ENCODE assay signal across 16 cellular contexts in genomic region chr7:27138987-27139334, GRCh38. TPM values are rescaled to one million over a fixed set of nuclear protein-coding genes. Genes with fewer than 3 reads are reported as not detected.
DNase-seq lines count a peak whose midpoint lies in the region; FAIRE-seq and TF ChIP-seq lines count a peak whose summit lies in the region.
"Had no signal": no experiment of that assay in that cellular context is flagged by ENCODE, and none has a peak within 500 bp of the region (broad histone marks: within the 10 kb centered on the region; RNA-seq: fewer than 3 reads in every experiment).

No MANE protein-coding gene starts in this region.

- peaks cover 100% of the 10 kb centered on the region for H3K79me2 ChIP-seq in Loucy (ENCODE audit: insufficient read depth, low read length)
- peaks cover 84% of the 10 kb centered on the region for H3K79me2 ChIP-seq in endothelial cell of umbilical vein (ENCODE audit: control insufficient read depth, insufficient read depth, low read length)
- no peaks in the 10 kb centered on the region for H3K79me2 ChIP-seq in mesendoderm (ENCODE audit: control insufficient read depth, insufficient read depth, low read length)

- H2BK15ac ChIP-seq in mesendoderm (replicated peaks; ENCODE audit: low read depth) = no peak overlapping the region

- H3K27ac ChIP-seq in endothelial cell of umbilical vein (ENCODE audit: insufficient read depth, low read depth, low read length) = peak overlapping the region; percentile 82
- H3K27ac ChIP-seq in mucosa of rectum (ENCODE audit: low read depth in 2 of 2, low read length in 2 of 2) = peak overlapping the region; percentile 79 to 80
- H3K27ac ChIP-seq in subcutaneous abdominal adipose tissue (ENCODE audit: low read depth, low read length) = peak overlapping the region; percentile 95
- H3K27ac ChIP-seq in CD8-positive, alpha-beta memory T cell (ENCODE audit: low read depth, low read length) = no peak overlapping the region
- no peak overlapping the region for H3K27ac ChIP-seq in mesendoderm (ENCODE audit: low read depth, low read length)
- H3K27ac ChIP-seq: coronary artery had no signal

- peak overlapping the region; percentile 68 for H3K9ac ChIP-seq in Loucy (ENCODE audit: low read depth, low read length, poor library complexity, severe bottlenecking)
- H3K9ac ChIP-seq in endothelial cell of umbilical vein (replicated peaks; ENCODE audit: extremely low read depth, insufficient read depth, low read length) = peak overlapping the region; percentile 84
- peak overlapping the region; percentile 43 to 86 for H3K9ac ChIP-seq in mucosa of rectum (ENCODE audit: low read depth in 1 of 2, low read length in 2 of 2)
- peak overlapping the region in 3 of 5 donors; percentile 10 to 66 (median 64) for H3K9ac ChIP-seq in subcutaneous abdominal adipose tissue (ENCODE audit: low read length in 5 of 5)
- H3K9ac ChIP-seq in mesendoderm (ENCODE audit: low read length) = no peak overlapping the region

- H3K9me3 ChIP-seq in Loucy (ENCODE audit: insufficient read depth, low read depth, low read length) = no peaks in the 10 kb centered on the region
- no peaks in the 10 kb centered on the region for H3K9me3 ChIP-seq in endothelial cell of umbilical vein (replicated peaks; ENCODE audit: control insufficient read depth, insufficient read depth, low read length)
- no peaks in the 10 kb centered on the region for H3K9me3 ChIP-seq in mucosa of rectum (ENCODE audit: control insufficient read depth in 2 of 2, low read length in 2 of 2)
- H3K9me3 ChIP-seq in subcutaneous abdominal adipose tissue (ENCODE audit: control insufficient read depth in 5 of 5, low read length in 5 of 5) = no peaks in the 10 kb centered on the region
- no peaks in the 10 kb centered on the region for H3K9me3 ChIP-seq in CD8-positive, alpha-beta memory T cell (ENCODE audit: low read length)

- no peak overlapping the region for H3K4me3 Mint-ChIP-seq in CD8-positive, alpha-beta memory T cell
- H3K4me3 Mint-ChIP-seq: memory B cell had no signal

- no peak overlapping the region for H2AFZ ChIP-seq in Loucy (ENCODE audit: low read length)
- no peak overlapping the region for H2AFZ ChIP-seq in endothelial cell of umbilical vein (ENCODE audit: low read depth, low read length)

- TF ChIP-seq CTCF in Loucy (conservative IDR thresholded peaks at IDR 0.05; ENCODE audit: low read length) = no peak
- TF ChIP-seq CTCF in endothelial cell of umbilical vein (IDR thresholded peaks at IDR 0.05; ENCODE audit: extremely low read depth in 1 of 2, insufficient read depth in 1 of 2, low read depth in 1 of 2, low read length in 2 of 2) = no peak

- no peak overlapping the region for H3K27ac Mint-ChIP-seq in CD8-positive, alpha-beta memory T cell
- H3K27ac Mint-ChIP-seq: memory B cell had no signal

- H3K9me1 ChIP-seq in endothelial cell of umbilical vein (replicated peaks; ENCODE audit: control insufficient read depth, extremely low read depth, insufficient read depth, low read length) = no peaks in the 10 kb centered on the region

- no peaks in the 10 kb centered on the region for H3K4me1 Mint-ChIP-seq in CD8-positive, alpha-beta memory T cell

- no peak overlapping the region for H2AK5ac ChIP-seq in mesendoderm (ENCODE audit: low read length)

- DNase-seq in endothelial cell of umbilical vein (ENCODE audit: low read depth, low spot score) (no peak), SKM-1 treated with dmso at 0.1 percent for 144 hours (lab: John Stamatoyannopoulos, UW; ENCODE audit: unreplicated experiment) (no peak), mesendoderm (no peak)
- no peak for DNase-seq in CD8-positive, alpha-beta memory T cell
- DNase-seq in stimulated activated CD4-positive, alpha-beta T cell treated with anti-CD3 and anti-CD28 coated beads, Interleukin-1b, Interleukin-23, amount 100 ng/mL, for 48 hours = no peak
- DNase-seq: activated CD4-positive, alpha-beta T cell treated with anti-CD3 and anti-CD28 coated beads, Interleukin-2, amount 50 U/mL, for 48 hours; amygdala; NK-92 treated with Interleukin-12 subunit alpha and Interleukin-12 subunit beta, amount 100 ng/mL, for 24 hours had no signal

- CTCF ChIA-PET in endothelial cell of umbilical vein (lab: Charles Lee) = interaction anchor here (1.2 to 3.4 kb wide), 7 partner anchors 9 to 457 kb away, joined by 3 to 15 read pairs (median 4); partner anchors contain the start of gene HOXA7
- CTCF ChIA-PET in CD8-positive, alpha-beta memory T cell (lab: Charles Lee) = no interaction called here

- no peaks in the 10 kb centered on the region for H3K79me1 ChIP-seq in mesendoderm (ENCODE audit: low read length)

- peaks cover 30 to 70% of the 10 kb centered on the region in 2 donors for H3K27me3 Mint-ChIP-seq in CD8-positive, alpha-beta memory T cell

- no peaks in the 10 kb centered on the region for H3K9me2 ChIP-seq in Loucy (replicated peaks; ENCODE audit: low read depth, low read length)

- H2BK5ac ChIP-seq in mesendoderm (ENCODE audit: low read length) = no peak overlapping the region

- H3K4me2 ChIP-seq in Loucy (ENCODE audit: low read depth, low read length, poor library complexity, severe bottlenecking) (peak overlapping the region; percentile 91), endothelial cell of umbilical vein (ENCODE audit: insufficient read depth, low read length) (peak overlapping the region; percentile 92), mesendoderm (ENCODE audit: low read length) (no peak overlapping the region)

- peaks cover 81% of the 10 kb centered on the region for H3K4me1 ChIP-seq in Loucy (ENCODE audit: insufficient read depth, low read length, poor library complexity, severe bottlenecking)
- peaks cover 79% of the 10 kb centered on the region for H3K4me1 ChIP-seq in endothelial cell of umbilical vein (ENCODE audit: control insufficient read depth, extremely low read depth, insufficient read depth, low read length)
- peaks cover 32 to 58% of the 10 kb centered on the region in 2 donors for H3K4me1 ChIP-seq in mucosa of rectum (ENCODE audit: control insufficient read depth in 2 of 2, insufficient read depth in 2 of 2, low read length in 2 of 2)
- H3K4me1 ChIP-seq in subcutaneous abdominal adipose tissue (ENCODE audit: control insufficient read depth in 5 of 5, insufficient read depth in 5 of 5, low read length in 5 of 5) = peaks cover 6 to 91% (median 89%) of the 10 kb centered on the region in 5 donors
- no peaks in the 10 kb centered on the region for H3K4me1 ChIP-seq in CD8-positive, alpha-beta memory T cell (ENCODE audit: insufficient read depth, low read length)
- H3K4me1 ChIP-seq in mesendoderm (ENCODE audit: control insufficient read depth, low read depth, low read length) = no peaks in the 10 kb centered on the region

- no peak overlapping the region for H3K4ac ChIP-seq in mesendoderm (ENCODE audit: low read depth, low read length)

- no peak overlapping the region for H3K23ac ChIP-seq in mesendoderm (ENCODE audit: low read length)

- no peak overlapping the region for H4K5ac ChIP-seq in mesendoderm (ENCODE audit: low read length)

- H3K27me3 ChIP-seq in Loucy (ENCODE audit: insufficient read depth, low read length, poor library complexity, severe bottlenecking) (no peaks in the 10 kb centered on the region), endothelial cell of umbilical vein (ENCODE audit: control insufficient read depth in 2 of 2, insufficient read depth in 2 of 2, low read length in 2 of 2) (no peaks in the 10 kb centered on the region), mucosa of rectum (ENCODE audit: control insufficient read depth in 2 of 2, insufficient read depth in 2 of 2, low read length in 2 of 2) (no peaks in the 10 kb centered on the region), subcutaneous abdominal adipose tissue (ENCODE audit: control insufficient read depth in 5 of 5, insufficient read depth in 4 of 5, low read length in 5 of 5) (no peaks in the 10 kb centered on the region), mesendoderm (ENCODE audit: insufficient read depth, low read length, poor library complexity) (peaks cover 89% of the 10 kb centered on the region)
- H3K27me3 ChIP-seq in CD8-positive, alpha-beta memory T cell (ENCODE audit: insufficient read depth, low read length, poor library complexity, severe bottlenecking) = peaks cover 23% of the 10 kb centered on the region

- no peaks in the 10 kb centered on the region for H3K9me3 Mint-ChIP-seq in CD8-positive, alpha-beta memory T cell
- H3K9me3 Mint-ChIP-seq: memory B cell had no signal

- H3K4me3 ChIP-seq in Loucy (ENCODE audit: low read length, poor library complexity, severe bottlenecking) (peak overlapping the region; percentile 94), endothelial cell of umbilical vein (replicated peaks in 1 of 3; ENCODE audit: insufficient read depth in 1 of 3, low read depth in 1 of 3, low read length in 3 of 3) (peak overlapping the region in 2 of 3 experiments; percentile 12 to 24), mucosa of rectum (ENCODE audit: low read length in 2 of 2) (peak overlapping the region; percentile 75 to 78), subcutaneous abdominal adipose tissue (ENCODE audit: low read depth in 1 of 5, low read length in 5 of 5) (no peak overlapping the region), mesendoderm (ENCODE audit: low read length) (no peak overlapping the region)
- no peak overlapping the region for H3K4me3 ChIP-seq in CD8-positive, alpha-beta memory T cell (ENCODE audit: low read length)
- H3K4me3 ChIP-seq: coronary artery had no signal

- no peak for FAIRE-seq in endothelial cell of umbilical vein (lab: Jason Lieb, UNC)
- FAIRE-seq: HepG2, TTC549 had no signal

- BruUV-seq in endothelial cell of umbilical vein (replicated peaks; lab: Mats Ljungman, UMichigan) = no TSS peak

- intact Hi-C loops in endothelial cell of umbilical vein (cut with micrococcal nuclease) = no loop called here

- H3K36me3 ChIP-seq in Loucy (ENCODE audit: insufficient read depth, low read length) (peaks cover 59% of the 10 kb centered on the region), endothelial cell of umbilical vein (ENCODE audit: control insufficient read depth in 2 of 2, extremely low read depth in 1 of 2, insufficient read depth in 2 of 2, low read length in 2 of 2) (peaks cover 0 to 7% of the 10 kb centered on the region in 2 experiments), mucosa of rectum (ENCODE audit: control insufficient read depth in 2 of 2, insufficient read depth in 2 of 2, low read length in 2 of 2) (no peaks in the 10 kb centered on the region), subcutaneous abdominal adipose tissue (ENCODE audit: control insufficient read depth in 5 of 5, insufficient read depth in 5 of 5, low read length in 5 of 5) (peaks cover 0 to 9% (median 4%) of the 10 kb centered on the region in 5 donors), mesendoderm (ENCODE audit: control insufficient read depth, insufficient read depth, low read length) (no peaks in the 10 kb centered on the region)
- no peaks in the 10 kb centered on the region for H3K36me3 ChIP-seq in CD8-positive, alpha-beta memory T cell (ENCODE audit: insufficient read depth, low read length)

- no peak overlapping the region for H2BK120ac ChIP-seq in mesendoderm (ENCODE audit: low read depth, low read length)

- H3K56ac ChIP-seq in mesendoderm (ENCODE audit: low read length) = no peak overlapping the region

- dilution Hi-C loops in endothelial cell of umbilical vein (cut with MboI; ENCODE audit: extremely low pct_ligation_motif_present, low sequenced_read_pairs) = no loop called here

- H4K20me1 ChIP-seq in Loucy (ENCODE audit: insufficient read depth, low read length, poor library complexity, severe bottlenecking) (peaks cover 95% of the 10 kb centered on the region), endothelial cell of umbilical vein (replicated peaks; ENCODE audit: control insufficient read depth, extremely low read depth, insufficient read depth, low read length) (no peaks in the 10 kb centered on the region)

- H4K8ac ChIP-seq in mesendoderm (ENCODE audit: low read depth, low read length) = no peak overlapping the region

- H3K36me3 Mint-ChIP-seq in CD8-positive, alpha-beta memory T cell = no peaks in the 10 kb centered on the region
- H3K36me3 Mint-ChIP-seq: memory B cell had no signal

- H3K18ac ChIP-seq in mesendoderm (ENCODE audit: low read length) = no peak overlapping the region

- H3F3A ChIP-seq in Loucy (ENCODE audit: low read depth) = peaks cover 4% of the 10 kb centered on the region

- no peak for TF ChIP-seq POLR2A in endothelial cell of umbilical vein (IDR thresholded peaks at IDR 0.05; ENCODE audit: low read depth, low read length)

- WGBS in mesendoderm (ENCODE audit: extremely low coverage, insufficient coverage, low lambda C conversion rate) = no CpG with 5 or more reads among the region's 11 CpGs

- POLR2A ChIA-PET in endothelial cell of umbilical vein (lab: Charles Lee) = no interaction called here
- POLR2A ChIA-PET in CD8-positive, alpha-beta memory T cell (lab: Charles Lee) = no interaction called here

RNA-seq across cellular contexts. Expression of gene HOXA5, which starts 4.5 kb away (rescaled TPM):
- total RNA-seq in endothelial cell of umbilical vein = 18.8 and 21.4 TPM in 2 replicates
- 18.6 and 22.1 TPM in 2 replicates for polyA plus RNA-seq in endothelial cell of umbilical vein
- polyA plus RNA-seq in endothelial cell of umbilical vein (2011; cell fraction: cytosol; rRNA removed) = 15.7 and 18.5 TPM in 2 replicates
- 29.1 and 32.2 TPM in 2 replicates for polyA plus RNA-seq in endothelial cell of umbilical vein (2011; cell fraction: nucleus; rRNA removed)
- polyA plus RNA-seq in endothelial cell of umbilical vein (2012) = 19.5 and 28.4 TPM in 2 replicates
- polyA minus RNA-seq in endothelial cell of umbilical vein = 12.0 and 16.8 TPM in 2 replicates
- polyA minus RNA-seq in endothelial cell of umbilical vein (2011; cell fraction: cytosol; rRNA and poly(A)+ RNA removed) = 1.3 TPM
- 10.0 and 11.6 TPM in 2 replicates for polyA minus RNA-seq in endothelial cell of umbilical vein (2011; cell fraction: nucleus; rRNA and poly(A)+ RNA removed)
- not detected for total RNA-seq in CD8-positive, alpha-beta memory T cell
- not detected for polyA plus RNA-seq in CD8-positive, alpha-beta memory T cell
- not detected for polyA plus RNA-seq in mesendoderm (2013, experiment 1 of 2)
- polyA plus RNA-seq in mesendoderm (2013, experiment 2 of 2) = not detected

RNA-seq across cellular contexts. Expression of gene HOXA4, which starts 8.4 kb away (rescaled TPM):
- 7.5 and 8.1 TPM in 2 replicates for total RNA-seq in endothelial cell of umbilical vein
- 4.9 and 5.8 TPM in 2 replicates for polyA plus RNA-seq in endothelial cell of umbilical vein
- 5.1 and 5.7 TPM in 2 replicates for polyA plus RNA-seq in endothelial cell of umbilical vein (2011; cell fraction: cytosol; rRNA removed)
- polyA plus RNA-seq in endothelial cell of umbilical vein (2011; cell fraction: nucleus; rRNA removed) = 16.7 and 22.7 TPM in 2 replicates
- 10.9 and 15.8 TPM in 2 replicates for polyA plus RNA-seq in endothelial cell of umbilical vein (2012)
- polyA minus RNA-seq in endothelial cell of umbilical vein = 2.7 TPM in 2 replicates
- polyA minus RNA-seq in endothelial cell of umbilical vein (2011; cell fraction: cytosol; rRNA and poly(A)+ RNA removed) = not detected
- 6.6 and 7.0 TPM in 2 replicates for polyA minus RNA-seq in endothelial cell of umbilical vein (2011; cell fraction: nucleus; rRNA and poly(A)+ RNA removed)
- under 1 TPM in 1 of 2 experiments, not detected in 1; 0.11 TPM for total RNA-seq in CD8-positive, alpha-beta memory T cell
- 0.20 TPM for polyA plus RNA-seq in CD8-positive, alpha-beta memory T cell
- not detected for polyA plus RNA-seq in mesendoderm (2013, experiment 1 of 2)
- polyA plus RNA-seq in mesendoderm (2013, experiment 2 of 2) = not detected

RNA-seq across cellular contexts. Expression of gene HOXA6, which starts 8.6 kb away (rescaled TPM):
- total RNA-seq in endothelial cell of umbilical vein = 17.9 and 20.7 TPM in 2 replicates
- 7.8 and 10.0 TPM in 2 replicates for polyA plus RNA-seq in endothelial cell of umbilical vein
- 5.0 and 6.7 TPM in 2 replicates for polyA plus RNA-seq in endothelial cell of umbilical vein (2011; cell fraction: cytosol; rRNA removed)
- polyA plus RNA-seq in endothelial cell of umbilical vein (2011; cell fraction: nucleus; rRNA removed) = 15.6 and 19.9 TPM in 2 replicates
- polyA plus RNA-seq in endothelial cell of umbilical vein (2012) = 6.1 and 6.2 TPM in 2 replicates
- 6.1 and 6.7 TPM in 2 replicates for polyA minus RNA-seq in endothelial cell of umbilical vein
- not detected for polyA minus RNA-seq in endothelial cell of umbilical vein (2011; cell fraction: cytosol; rRNA and poly(A)+ RNA removed)
- polyA minus RNA-seq in endothelial cell of umbilical vein (2011; cell fraction: nucleus; rRNA and poly(A)+ RNA removed) = 8.4 and 18.0 TPM in 2 replicates
- total RNA-seq in CD8-positive, alpha-beta memory T cell = not detected
- polyA plus RNA-seq in CD8-positive, alpha-beta memory T cell = not detected
- not detected for polyA plus RNA-seq in mesendoderm (2013, experiment 1 of 2)
- not detected for polyA plus RNA-seq in mesendoderm (2013, experiment 2 of 2)

RNA-seq across cellular contexts. Expression of gene HOXA3, which starts 13.4 kb away (rescaled TPM):
- total RNA-seq in endothelial cell of umbilical vein = 12.0 and 14.0 TPM in 2 replicates
- polyA plus RNA-seq in endothelial cell of umbilical vein = 4.2 and 4.7 TPM in 2 replicates
- polyA plus RNA-seq in endothelial cell of umbilical vein (2011; cell fraction: cytosol; rRNA removed) = 1.5 and 2.4 TPM in 2 replicates
- 14.0 and 14.1 TPM in 2 replicates for polyA plus RNA-seq in endothelial cell of umbilical vein (2011; cell fraction: nucleus; rRNA removed)
- 4.6 and 5.6 TPM in 2 replicates for polyA plus RNA-seq in endothelial cell of umbilical vein (2012)
- 1.6 and 2.0 TPM in 2 replicates for polyA minus RNA-seq in endothelial cell of umbilical vein
- not detected for polyA minus RNA-seq in endothelial cell of umbilical vein (2011; cell fraction: cytosol; rRNA and poly(A)+ RNA removed)
- 7.1 and 20.1 TPM in 2 replicates for polyA minus RNA-seq in endothelial cell of umbilical vein (2011; cell fraction: nucleus; rRNA and poly(A)+ RNA removed)
- total RNA-seq in CD8-positive, alpha-beta memory T cell = not detected
- not detected for polyA plus RNA-seq in CD8-positive, alpha-beta memory T cell
- not detected for polyA plus RNA-seq in mesendoderm (2013, experiment 1 of 2)
- polyA plus RNA-seq in mesendoderm (2013, experiment 2 of 2) = not detected

RNA-seq across cellular contexts. Expression of gene HOXA7, which starts 17.5 kb away (rescaled TPM):
- 15.6 and 18.5 TPM in 2 replicates for total RNA-seq in endothelial cell of umbilical vein
- 16.9 and 18.1 TPM in 2 replicates for polyA plus RNA-seq in endothelial cell of umbilical vein
- 13.0 and 13.8 TPM in 2 replicates for polyA plus RNA-seq in endothelial cell of umbilical vein (2011; cell fraction: cytosol; rRNA removed)
- 5.6 and 8.3 TPM in 2 replicates for polyA plus RNA-seq in endothelial cell of umbilical vein (2011; cell fraction: nucleus; rRNA removed)
- polyA plus RNA-seq in endothelial cell of umbilical vein (2012) = 13.9 and 16.0 TPM in 2 replicates
- polyA minus RNA-seq in endothelial cell of umbilical vein = 8.6 and 9.4 TPM in 2 replicates
- polyA minus RNA-seq in endothelial cell of umbilical vein (2011; cell fraction: cytosol; rRNA and poly(A)+ RNA removed) = 5.9 TPM
- polyA minus RNA-seq in endothelial cell of umbilical vein (2011; cell fraction: nucleus; rRNA and poly(A)+ RNA removed) = 3.8 and 4.1 TPM in 2 replicates
- total RNA-seq in CD8-positive, alpha-beta memory T cell = not detected
- polyA plus RNA-seq in CD8-positive, alpha-beta memory T cell = not detected
- polyA plus RNA-seq in mesendoderm (2013, experiment 1 of 2) = 0.01 TPM
- not detected for polyA plus RNA-seq in mesendoderm (2013, experiment 2 of 2)
- total RNA-seq: HepG2, SK-MEL-5 had no signal

Comparison
In these comparisons a context has a peak if more than half of its experiments do, and no peak if none do; other contexts are left out.
1. H3K4me3 ChIP-seq: peak in Loucy (single experiment), endothelial cell of umbilical vein (2 of 3) and mucosa of rectum (2 of 2); none in subcutaneous abdominal adipose tissue (0 of 5), CD8-positive, alpha-beta memory T cell (single experiment) and mesendoderm (single experiment).
2. H3K27ac ChIP-seq: peak in endothelial cell of umbilical vein (single experiment), mucosa of rectum (2 of 2) and subcutaneous abdominal adipose tissue (single experiment); none in CD8-positive, alpha-beta memory T cell (single experiment) and mesendoderm (single experiment).
3. RNA of gene HOXA5, which starts 4.5 kb away (total RNA-seq): 18.8 to 21.4 TPM in endothelial cell of umbilical vein; not detected in CD8-positive, alpha-beta memory T cell; every median in the first group is over 10 times any median in the second.
4. RNA of gene HOXA6, which starts 8.6 kb away (total RNA-seq): 17.9 to 20.7 TPM in endothelial cell of umbilical vein; not detected in CD8-positive, alpha-beta memory T cell; every median in the first group is over 10 times any median in the second.